In genomic region chr5:131747180-131748105, GRCh38 we compare ENCODE assay signal across 8 cellular contexts. TPM values are rescaled to one million over a fixed set of nuclear protein-coding genes. Genes with fewer than 3 reads are reported as not detected.
DNase-seq lines count a peak whose midpoint lies in the region; ATAC-seq and TF ChIP-seq lines count a peak whose summit lies in the region.

No MANE protein-coding gene starts in this region.

- H3K4me3 ChIP-seq in endodermal cell (ENCODE audit: low read length): no peak overlapping the region
- H3K4me3 ChIP-seq in ovary: no peak overlapping the region

- no peak for TF ChIP-seq POLR2A in ovary (IDR thresholded peaks at IDR 0.05)

- intact Hi-C loops in natural killer cell (cut with micrococcal nuclease): loop anchor here (5.0 kb wide), 1 partner anchor 50 kb away; the partner anchor contains the start of gene FNIP1
- intact Hi-C loops in ovary (cut with DNase I): no loop called here

- no peaks in the 10 kb centered on the region for H3K4me1 ChIP-seq in endodermal cell (ENCODE audit: control insufficient read depth, insufficient read depth, low read length)
- peaks cover 4% of the 10 kb centered on the region for H3K4me1 ChIP-seq in ovary (ENCODE audit: insufficient read depth)

- DNase-seq in SKM-1 treated with dmso at 0.1 percent for 144 hours (lab: John Stamatoyannopoulos, UW; ENCODE audit: unreplicated experiment) (peak; percentile 59), natural killer cell (no peak), amniotic stem cell (lab: John Stamatoyannopoulos, UW) (no peak), endodermal cell (no peak), ovary (no peak), NCI-H2107 treated with DMSO at 0.1 percent for 48 hours (lab: John Stamatoyannopoulos, UW; ENCODE audit: unreplicated experiment) (no peak)

- peaks cover 30 to 41% of the 10 kb centered on the region in 2 donors for H3K4me1 Mint-ChIP-seq in natural killer cell
- no peaks in the 10 kb centered on the region for H3K4me1 Mint-ChIP-seq in endodermal cell

- H3K9me3 Mint-ChIP-seq in natural killer cell (no peaks in the 10 kb centered on the region), endodermal cell (peaks cover 1% of the 10 kb centered on the region)

- TF ChIP-seq EP300 in ovary (IDR thresholded peaks at IDR 0.05): no peak

- H3K36me3 ChIP-seq in endodermal cell (ENCODE audit: control insufficient read depth, insufficient read depth, low read length) (peaks cover 16% of the 10 kb centered on the region), ovary (no peaks in the 10 kb centered on the region)

- H3K27me3 Mint-ChIP-seq in natural killer cell (ENCODE audit: low read depth in 2 of 2): no peaks in the 10 kb centered on the region
- H3K27me3 Mint-ChIP-seq in endodermal cell (ENCODE audit: insufficient read depth): no peaks in the 10 kb centered on the region

- peak overlapping the region; percentile 63 for H3K4me3 Mint-ChIP-seq in natural killer cell
- no peak overlapping the region for H3K4me3 Mint-ChIP-seq in endodermal cell

- WGBS in endodermal cell (ENCODE audit: insufficient coverage in 1 of 2, insufficient read length in 1 of 2), 2 experiments: 93 to 95% methylated on average over 4 to 6 of the region's 6 CpGs
- 92 to 97% (median 93%) methylated on average over 6 of the region's 6 CpGs for WGBS in ovary, 3 donors

- H3K27ac ChIP-seq in endodermal cell (ENCODE audit: low read depth, low read length): no peak overlapping the region
- H3K27ac ChIP-seq in ovary: no peak overlapping the region

- H3K27me3 ChIP-seq in endodermal cell (ENCODE audit: control insufficient read depth, insufficient read depth, low read length, poor library complexity, severe bottlenecking) (no peaks in the 10 kb centered on the region), ovary (no peaks in the 10 kb centered on the region)

- H3K9me3 ChIP-seq in endodermal cell (ENCODE audit: control insufficient read depth, low read length) (no peaks in the 10 kb centered on the region), ovary (no peaks in the 10 kb centered on the region)

- H3K27ac Mint-ChIP-seq in natural killer cell (peak overlapping the region; percentile 83 to 85), endodermal cell (no peak overlapping the region)

- TF ChIP-seq CTCF in natural killer cell (IDR thresholded peaks at IDR 0.05) (no peak), endodermal cell (conservative IDR thresholded peaks at IDR 0.05) (no peak), ovary (IDR thresholded peaks at IDR 0.05) (no peak)

- no peak overlapping the region for H3K9ac ChIP-seq in endodermal cell (ENCODE audit: extremely low read depth, low read length, poor library complexity, severe bottlenecking)

- H3K36me3 Mint-ChIP-seq in natural killer cell (peaks cover 7% of the 10 kb centered on the region), endodermal cell (ENCODE audit: low read depth) (peaks cover 16% of the 10 kb centered on the region)

- ATAC-seq in GM18867 (IDR thresholded peaks at IDR 0.05; ENCODE audit: unreplicated experiment) (peak; percentile 89), HG03045 (IDR thresholded peaks at IDR 0.05; ENCODE audit: unreplicated experiment) (peak; percentile 66), natural killer cell (peak; percentile 72 to 75 (median 73))

RNA-seq across cellular contexts. Expression of gene FNIP1, which starts 49.4 kb away (rescaled TPM):
- total RNA-seq in natural killer cell (10 to 100 TPM; 49.6 to 54.6 (median 50.8) TPM), endodermal cell (10 to 100 TPM; 19.9 to 25.6 TPM), ovary (10 to 100 TPM; 37.2 to 52.7 (median 42.4) TPM)
- 12.9 TPM for polyA plus RNA-seq in endodermal cell (2013, experiment 1 of 2)
- 12.7 TPM for polyA plus RNA-seq in endodermal cell (2013, experiment 2 of 2)
- polyA plus RNA-seq in ovary: 10 to 100 TPM in 1 of 2 donors, 1 to 10 TPM in 1; 7.2 to 11.8 TPM
